8 cellular contexts compared by ENCODE assay signal in genomic region chr5:693271-694041, GRCh38. TPM values are rescaled to one million over a fixed set of nuclear protein-coding genes. Genes with fewer than 3 reads are reported as not detected.
A peak's percentile ranks its signal among the peaks of the same experiment; 100 is the strongest.
DNase-seq lines count a peak whose midpoint lies in the region; ATAC-seq and TF ChIP-seq lines count a peak whose summit lies in the region.
"Not testable (repeated sequence)": the region's sequence is repeated elsewhere in the genome, so short reads cannot be mapped to it uniquely, and the experiment has no call there.

TPPP (minus strand) TSS chr5:693352; CDS start chr5:678060, 15,292 bp downstream.

- DNase-seq in GM03348 (ENCODE audit: low spot score), result peak; percentile 93
- DNase-seq in NCI-H1417 (lab: John Stamatoyannopoulos, UW), result peak; percentile 75 to 86 (median 77)
- DNase-seq in T-helper 22 cell (ENCODE audit: low read depth), result peak; percentile 71
- DNase-seq in amniotic epithelial cell (ENCODE audit: low read depth), result peak; percentile 32
- DNase-seq in heart right ventricle, result peak; percentile 88 to 91
- DNase-seq in osteoblast (ENCODE audit: insufficient read length, low spot score, missing footprints), result peak; percentile 95

- not testable (repeated sequence) for H3K9me3 ChIP-seq in heart right ventricle; osteoblast (ENCODE audit: low read depth, low read length); stomach smooth muscle (ENCODE audit: control insufficient read depth in 2 of 2, low read length in 2 of 2)

- H3K79me2 ChIP-seq in osteoblast (ENCODE audit: insufficient read depth, low read length), result not testable (repeated sequence)

- H2AFZ ChIP-seq in osteoblast (ENCODE audit: low read length), result not testable (repeated sequence)

- H3K4me3 ChIP-seq in heart right ventricle (peak within 1 kb of the TSS; percentile 41 to 66 (median 60)), stomach smooth muscle (ENCODE audit: low read length in 2 of 2) (peak within 1 kb of the TSS; percentile 43 to 74)
- not testable (repeated sequence) for H3K4me3 ChIP-seq in osteoblast (ENCODE audit: insufficient read depth, low read length)

- H3K4me1 ChIP-seq in heart right ventricle; osteoblast (ENCODE audit: insufficient read depth, low read length); stomach smooth muscle (ENCODE audit: control insufficient read depth, insufficient read depth, low read length): not testable (repeated sequence)

- not testable (repeated sequence) for H4K20me1 ChIP-seq in osteoblast (ENCODE audit: insufficient read depth, low read length)

- TF ChIP-seq CTCF in heart right ventricle (IDR thresholded peaks at IDR 0.05); osteoblast (IDR thresholded peaks at IDR 0.05; ENCODE audit: extremely low read depth, low read depth, low read length): not testable (repeated sequence)

- H3K27ac ChIP-seq in heart right ventricle (peak within 1 kb of the TSS in 9 of 10 donors; percentile 55 to 85 (median 72)), stomach smooth muscle (ENCODE audit: low read length) (peak within 1 kb of the TSS; percentile 62)
- H3K27ac ChIP-seq in osteoblast (ENCODE audit: low read depth, low read length), result not testable (repeated sequence)

- not testable (repeated sequence) for H3K4me2 ChIP-seq in osteoblast (ENCODE audit: insufficient read depth, low read length)

- intact Hi-C loops in heart right ventricle (cut with DNase I), result loop anchor here in 2 of 10 donors (2.0 to 10.0 kb wide), 2 partner anchors 65 to 91 kb away; partner anchors contain the start of gene ZDHHC11B (in 1 of the 2)

- H3K27me3 ChIP-seq in heart right ventricle; stomach smooth muscle (ENCODE audit: control insufficient read depth in 1 of 2, insufficient read depth in 2 of 2, low read length in 2 of 2): not testable (repeated sequence)
- peaks cover 12% of the 10 kb centered on the region for H3K27me3 ChIP-seq in osteoblast (ENCODE audit: insufficient read depth, low read length)

- peak; percentile 63 for ATAC-seq in HG02588 (IDR thresholded peaks at IDR 0.05; ENCODE audit: unreplicated experiment)
- peak; percentile 81 to 93 (median 88) for ATAC-seq in heart right ventricle

- 1% methylated on average over 70 to 84 of the region's 109 CpGs for WGBS in heart right ventricle, 2 donors

- H3K9ac ChIP-seq in stomach smooth muscle (ENCODE audit: low read length in 2 of 2), result peak within 1 kb of the TSS in 1 of 2 donors; percentile 36

- not testable (repeated sequence) for H3K36me3 ChIP-seq in heart right ventricle; osteoblast (ENCODE audit: insufficient read depth, low read length); stomach smooth muscle (ENCODE audit: control insufficient read depth in 2 of 2, insufficient read depth in 2 of 2, low read length in 2 of 2)

RNA-seq across cellular contexts. Expression of gene TPPP, which starts in this region (rescaled TPM):
- total RNA-seq in heart right ventricle (10 to 100 TPM in 7 of 10 donors, 1 to 10 TPM in 3; 9.7 to 50.6 (median 12.9) TPM), osteoblast (not detected in 2 replicates)
- polyA plus RNA-seq in heart right ventricle, result 1 to 10 TPM; 4.6 to 5.9 TPM

Comparison
In these comparisons a context has a peak if more than half of its experiments do, and no peak if none do; other contexts are left out.
1. RNA of gene TPPP (total RNA-seq): 9.7 to 50.6 TPM in heart right ventricle; not detected in osteoblast; every median in the first group is over 10 times any median in the second.
2. Peak in DNase-seq in osteoblast; RNA of the gene not detected or under 1 TPM.
3. DNase-seq: peak in every context shown above with its lines; median percentile 95 in osteoblast; 93 in GM03348; 90 in heart right ventricle; 77 in NCI-H1417; 71 in T-helper 22 cell; 32 in amniotic epithelial cell.